ENCODE assay signal across 8 cellular contexts in the genomic region with DNA sequence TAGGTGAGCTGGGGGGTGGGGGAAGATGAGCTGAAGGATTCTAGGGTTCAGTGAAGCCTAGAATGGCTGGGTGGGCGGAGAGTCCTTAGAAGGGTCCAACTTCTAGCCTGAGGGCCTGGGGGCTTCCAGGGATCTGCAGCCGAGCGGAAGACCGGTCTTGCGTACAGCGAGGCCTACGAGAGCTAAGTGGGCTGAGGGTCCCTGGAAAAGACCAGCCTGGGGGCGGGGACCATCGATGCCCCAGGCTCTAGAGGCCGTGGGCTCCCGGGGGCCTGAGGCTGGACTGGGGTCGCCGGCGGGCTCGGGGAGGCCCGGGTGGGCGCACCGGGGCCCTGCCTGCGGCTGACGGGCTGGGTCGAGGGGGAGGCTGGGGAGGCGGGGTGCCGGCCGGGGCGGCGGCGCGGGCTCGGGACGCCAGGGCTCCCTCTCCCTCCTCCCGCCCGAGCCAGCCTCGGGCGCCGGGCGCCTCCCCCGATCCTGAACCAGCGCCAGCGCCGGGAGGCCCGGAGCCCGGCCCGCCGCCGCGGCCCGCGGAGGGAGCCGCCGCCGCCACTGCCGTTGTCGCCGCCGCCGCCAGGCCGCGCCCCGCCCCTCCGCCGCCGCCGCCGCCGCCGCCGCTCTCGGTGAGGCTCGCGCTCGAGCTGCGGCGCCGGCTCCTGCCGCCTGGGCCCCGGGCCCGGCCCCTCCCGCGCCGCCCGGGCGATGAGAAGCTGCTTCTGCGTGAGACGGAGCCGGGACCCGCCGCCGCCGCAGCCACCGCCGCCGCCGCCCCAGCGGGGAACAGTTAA. TPM values are rescaled to one million over a fixed set of nuclear protein-coding genes. Genes with fewer than 3 reads are reported as not detected.
DNase-seq lines count a peak whose midpoint lies in the region; ATAC-seq and TF ChIP-seq lines count a peak whose summit lies in the region.

Gene MVB12B (plus strand): TSS at position 602 of the 788 bp plus-strand sequence. CDS start 101 bp downstream, at position 703.

- no peak within 1 kb of the TSS for H3K27ac ChIP-seq in AG04450 (ENCODE audit: low read depth, low read length)

- peaks cover 8% of the 10 kb centered on the region for H3K4me1 Mint-ChIP-seq in HFFc6 (ENCODE audit: low read depth)

- H3K9me3 ChIP-seq in AG04450 (ENCODE audit: control insufficient read depth, insufficient read depth, low read length): no peaks in the 10 kb centered on the region; the same call in 1 of the 2 replicates

- H3K4me3 ChIP-seq in AG04450 (ENCODE audit: low read depth, low read length): peak within 1 kb of the TSS; percentile 72

- TF ChIP-seq CTCF in AG04450 (IDR thresholded peaks at IDR 0.05; ENCODE audit: low read depth, low read length) (no peak), HFFc6 (IDR thresholded peaks at IDR 0.05) (no peak)

- H3K9me3 Mint-ChIP-seq in HFFc6: peaks cover 12% of the 10 kb centered on the region

- peaks cover 17% of the 10 kb centered on the region for H3K36me3 Mint-ChIP-seq in HFFc6 (ENCODE audit: low read depth)

- POLR2A ChIA-PET in AG04450 (lab: Yijun Ruan, JAX): interaction anchor here (0.6 kb wide), 1 partner anchor 35 kb away, joined by 7 read pairs; no protein-coding TSS in a partner anchor

- H3K4me3 Mint-ChIP-seq in HFFc6: peak within 1 kb of the TSS; percentile 81

- H3K27me3 Mint-ChIP-seq in HFFc6 (ENCODE audit: insufficient read depth): peaks cover 9% of the 10 kb centered on the region; the same call in 1 of the 2 replicates

- peak within 1 kb of the TSS; percentile 57 for H3K27ac Mint-ChIP-seq in HFFc6

- DNase-seq in AG04450 (ENCODE audit: low read depth, low spot score) (no peak), HFFc6 (no peak), cerebellum (ENCODE audit: low spot score) (peak; percentile 65), left kidney (ENCODE audit: low read depth, low spot score) (peak; percentile 85), NCI-H510A (lab: John Stamatoyannopoulos, UW) (no peak)
- peak in 3 of 4 experiments; percentile 14 to 31 (median 30) for DNase-seq in activated CD4-positive, CD25-positive, alpha-beta regulatory T cell (lab: John Stamatoyannopoulos, UW)
- peak; percentile 49 to 60 for DNase-seq in stimulated activated CD4-positive, alpha-beta T cell treated with anti-CD3 and anti-CD28 coated beads, Interleukin-2, amount 100 ng/mL, for 24 hours

- no peaks in the 10 kb centered on the region for H3K27me3 ChIP-seq in AG04450 (ENCODE audit: control insufficient read depth, insufficient read depth, low read length)

- no peak for ATAC-seq in GM18858 (IDR thresholded peaks at IDR 0.05; ENCODE audit: unreplicated experiment)

- CTCF ChIA-PET in AG04450 (lab: Charles Lee): interaction anchor here (0.7 to 1.7 kb wide), 5 partner anchors 10 to 165 kb away, joined by 3 to 6 read pairs (median 5); no protein-coding TSS in a partner anchor

RNA-seq across cellular contexts. Expression of gene MVB12B, which starts in this region (rescaled TPM):
- polyA plus RNA-seq in AG04450 (2011; rRNA removed): 4.2 and 4.4 TPM in 2 replicates
- polyA minus RNA-seq in AG04450 (2011; rRNA and poly(A)+ RNA removed): 6.7 and 9.1 TPM in 2 replicates
- total RNA-seq in HFFc6 (2021; fragmentation: NEBNext Ultra II Directional; extraction: Animal tissue kit (Norgen Biotek cat#: 25700)): 1 to 10 TPM; 4.4 to 8.3 (median 6.7) TPM
- 41.7 TPM for total RNA-seq in cerebellum

Comparison
In these comparisons a context has a peak if more than half of its experiments do, and no peak if none do; other contexts are left out.
1. DNase-seq: peak in activated CD4-positive, CD25-positive, alpha-beta regulatory T cell (3 of 4), cerebellum (single experiment), left kidney (single experiment) and stimulated activated CD4-positive, alpha-beta T cell treated with anti-CD3 and anti-CD28 coated beads, Interleukin-2, amount 100 ng/mL, for 24 hours (2 of 2); none in AG04450 (single experiment), HFFc6 (single experiment) and NCI-H510A (single experiment).